8 cellular contexts compared by ENCODE assay signal in the genomic region with DNA sequence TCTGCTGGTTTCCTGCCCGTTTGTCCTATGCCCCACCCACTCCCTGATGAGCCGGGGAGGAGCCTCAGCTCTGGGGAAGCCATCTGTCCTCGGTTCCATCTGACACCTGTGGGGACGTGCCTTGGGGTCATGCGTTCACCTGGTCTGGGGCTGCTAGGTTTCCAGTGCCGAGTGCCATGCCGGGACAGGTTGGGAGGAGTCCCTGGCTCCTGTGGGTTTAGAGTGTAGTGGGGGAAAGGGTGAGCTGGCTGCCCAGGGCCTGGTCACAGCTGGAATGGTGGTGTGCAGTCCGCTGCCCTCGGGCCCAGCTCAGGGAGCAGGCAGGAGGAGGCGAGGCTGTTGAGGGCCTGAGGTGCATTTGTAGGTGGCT. TPM values are rescaled to one million over a fixed set of nuclear protein-coding genes. Genes with fewer than 3 reads are reported as not detected.
DNase-seq lines count a peak whose midpoint lies in the region; ATAC-seq, FAIRE-seq and TF ChIP-seq lines count a peak whose summit lies in the region.

No MANE protein-coding gene starts in this region.

- H3K36me3 ChIP-seq in iPS-20b (ENCODE audit: insufficient read depth, low read depth, low read length), result no peaks in the 10 kb centered on the region

- peaks cover 15% of the 10 kb centered on the region; the same call in 1 of the 2 replicates for H3K4me1 ChIP-seq in iPS-20b (ENCODE audit: insufficient read depth, low read length)

- peak overlapping the region; percentile 64; the same call in 1 of the 2 replicates for H3K9ac ChIP-seq in iPS-20b (ENCODE audit: low read depth, low read length)

- no peaks in the 10 kb centered on the region for H3K9me3 Mint-ChIP-seq in activated naive CD8-positive, alpha-beta T cell treated with anti-CD3 and anti-CD28 coated beads, Interleukin-2, amount 10 ng/mL, durations not matched to agents 7 days and 5 days

- H3K27ac ChIP-seq in iPS-20b (ENCODE audit: low read length), result no peak overlapping the region

- H3K4me1 Mint-ChIP-seq in activated naive CD8-positive, alpha-beta T cell treated with anti-CD3 and anti-CD28 coated beads, Interleukin-2, amount 10 ng/mL, durations not matched to agents 7 days and 5 days, result peaks cover 32% of the 10 kb centered on the region

- H3K27me3 Mint-ChIP-seq in activated naive CD8-positive, alpha-beta T cell treated with anti-CD3 and anti-CD28 coated beads, Interleukin-2, amount 10 ng/mL, durations not matched to agents 7 days and 5 days, result no peaks in the 10 kb centered on the region

- DNase-seq in EL (peak; percentile 35), NCI-H2029 (lab: John Stamatoyannopoulos, UW) (peak; percentile 34), GM12892 (ENCODE audit: insufficient read length) (no peak)
- peak; percentile 45 for DNase-seq in activated naive CD8-positive, alpha-beta T cell treated with anti-CD3 and anti-CD28 coated beads, Interleukin-2, amount 10 ng/mL, durations not matched to agents 7 days and 5 days
- peak; percentile 42 for DNase-seq in stimulated activated naive CD8-positive, alpha-beta T cell treated with anti-CD3 and anti-CD28 coated beads, Interleukin-15, Interleukin-2, amounts not matched to agents 100 U/mL and 50 U/mL, for 24 hours

- no peak for FAIRE-seq in GM12892 (lab: Jason Lieb, UNC)

- no peak for ATAC-seq in activated naive CD8-positive, alpha-beta T cell treated with anti-CD3 and anti-CD28 coated beads, Interleukin-2, amount 10 ng/mL, durations not matched to agents 7 days and 5 days (ENCODE audit: low read depth)
- ATAC-seq in stimulated activated naive CD8-positive, alpha-beta T cell treated with anti-CD3 and anti-CD28 coated beads, Interleukin-15, Interleukin-2, amounts not matched to agents 100 U/mL and 50 U/mL, for 24 hours, result no peak
- ATAC-seq in GM21381 (IDR thresholded peaks at IDR 0.05; ENCODE audit: unreplicated experiment) (no peak), HG02623 (IDR thresholded peaks at IDR 0.05; ENCODE audit: unreplicated experiment) (no peak)

- no peak for TF ChIP-seq POLR2A in GM12892 (IDR thresholded peaks at IDR 0.05; ENCODE audit: low read depth, low read length)

- H3K9me3 ChIP-seq in iPS-20b (ENCODE audit: insufficient read depth, low read depth, low read length), result no peaks in the 10 kb centered on the region

- POLR2A ChIA-PET in activated naive CD8-positive, alpha-beta T cell treated with anti-CD3 and anti-CD28 coated beads, Interleukin-2, amount 10 ng/mL, durations not matched to agents 7 days and 5 days (lab: Charles Lee), result interaction anchor here (1.3 kb wide), 1 partner anchor 60 kb away, joined by 3 read pairs; no protein-coding TSS in a partner anchor

- peaks cover 15% of the 10 kb centered on the region; the same call in 1 of the 2 replicates for H3K27me3 ChIP-seq in iPS-20b (ENCODE audit: insufficient read depth, low read length)

- peaks cover 17% of the 10 kb centered on the region for H3K36me3 Mint-ChIP-seq in activated naive CD8-positive, alpha-beta T cell treated with anti-CD3 and anti-CD28 coated beads, Interleukin-2, amount 10 ng/mL, durations not matched to agents 7 days and 5 days

- peak overlapping the region; percentile 94 for H3K4me3 Mint-ChIP-seq in activated naive CD8-positive, alpha-beta T cell treated with anti-CD3 and anti-CD28 coated beads, Interleukin-2, amount 10 ng/mL, durations not matched to agents 7 days and 5 days

- peak overlapping the region; percentile 74 for H3K4me3 ChIP-seq in iPS-20b (ENCODE audit: low read length)

- H3K27ac Mint-ChIP-seq in activated naive CD8-positive, alpha-beta T cell treated with anti-CD3 and anti-CD28 coated beads, Interleukin-2, amount 10 ng/mL, durations not matched to agents 7 days and 5 days, result peak overlapping the region; percentile 54

RNA-seq across cellular contexts. Expression of a gene that starts 2.5 kb away (rescaled TPM):
- 10 to 100 TPM; 55.9 to 60.8 TPM for total RNA-seq in activated naive CD8-positive, alpha-beta T cell treated with anti-CD3 and anti-CD28 coated beads, Interleukin-2, amount 10 ng/mL, durations not matched to agents 7 days and 5 days
- 19.4 TPM for polyA plus RNA-seq in GM12892 (2012; ENCODE audit: missing spikeins)
